ENCODE assay signal across 37 cellular contexts in genomic region chr10:6077071-6077675, GRCh38. TPM values are rescaled to one million over a fixed set of nuclear protein-coding genes. Genes with fewer than 3 reads are reported as not detected.
"Had no signal": no experiment of that assay in that cellular context is flagged by ENCODE, and none has a peak within 500 bp of the region (broad histone marks: within the 10 kb centered on the region; RNA-seq: fewer than 3 reads in every experiment).

No MANE protein-coding gene starts in this region.

- H3K4me3 ChIP-seq: adrenal gland, body of pancreas, breast epithelium had no signal

- H3K36me3 ChIP-seq: adrenal gland, brain microvascular endothelial cell, breast epithelium had no signal

- H3K9me3 ChIP-seq: adrenal gland, body of pancreas, breast epithelium had no signal

- ATAC-seq: activated CD8-positive, alpha-beta T cell treated with anti-CD3 and anti-CD28 coated beads for 36 hours; activated naive CD4-positive, alpha-beta T cell treated with anti-CD3 and anti-CD28 coated beads, Interleukin-2, amount 50 U/mL, for 72 hours; activated T-cell treated with anti-CD3 and anti-CD28 coated beads, Interleukin-2, amount 50 U/mL, for 4 hours; activated T-cell treated with anti-CD3 and anti-CD28 coated beads, Interleukin-2, amount 50 U/mL, for 72 hours; activated T-helper 17 cell treated with anti-CD3 and anti-CD28 coated beads, Interleukin-2, amount 50 U/mL, for 72 hours; body of pancreas had no signal

- H3K4me1 ChIP-seq: adrenal gland, body of pancreas, breast epithelium had no signal

- H3K4me3 Mint-ChIP-seq: activated B cell treated with CpG ODN at 0.5 μM for 24 hours; activated CD4-positive, alpha-beta memory T cell treated with anti-CD3 and anti-CD28 coated beads for 36 hours; activated CD4-positive, alpha-beta T cell treated with anti-CD3 and anti-CD28 coated beads, Interleukin-2, amount 10 ng/mL, durations not matched to agents 24 days and 14 days; activated CD8-positive, alpha-beta T cell treated with anti-CD3 and anti-CD28 coated beads for 36 hours; activated naive CD4-positive, alpha-beta T cell treated with anti-CD3 and anti-CD28 coated beads for 36 hours; activated naive CD8-positive, alpha-beta T cell treated with anti-CD3 and anti-CD28 coated beads for 36 hours; activated T-cell treated with anti-CD3 and anti-CD28 coated beads, Interleukin-2, amount 50 U/mL, for 4 hours; activated T-helper 1 cell treated with anti-CD3 and anti-CD28 coated beads, Interleukin-12 subunit alpha, Interleukin-12 subunit beta, Interleukin-2, Interleukin-4 antibody, amounts not matched to agents 30 ng/mL and 10 ng/mL and 1 ng/mL, durations not matched to agents 14 hours and 24 hours and 36 hours; activated T-helper 17 cell treated with anti-CD3 and anti-CD28 coated beads, Interleukin-2, amount 50 U/mL, for 72 hours; T-helper 1 cell treated with Interleukin-12 subunit alpha and Interleukin-12 subunit beta and Interleukin-4 antibody, amounts not matched to agents 30 μg/mL and 1 μg/mL, for 36 hours; T-helper 2 cell treated with Interferon-gamma antibody and Interleukin-4, amounts not matched to agents 5 μg/mL and 100 μg/mL, for 36 hours had no signal

- H3K36me3 Mint-ChIP-seq: activated CD4-positive, alpha-beta memory T cell treated with anti-CD3 and anti-CD28 coated beads for 36 hours; activated naive CD8-positive, alpha-beta T cell treated with anti-CD3 and anti-CD28 coated beads for 36 hours had no signal

- H3K27me3 ChIP-seq: adrenal gland, body of pancreas, brain microvascular endothelial cell, breast epithelium had no signal

- DNase-seq: activated B cell treated with CpG ODN at 0.5 μM for 24 hours; activated CD4-positive, alpha-beta memory T cell treated with anti-CD3 and anti-CD28 coated beads for 36 hours; activated CD4-positive, alpha-beta T cell treated with anti-CD3 and anti-CD28 coated beads for 4 hours; activated CD4-positive, alpha-beta T cell treated with anti-CD3 and anti-CD28 coated beads, Interleukin-2, amount 10 ng/mL, durations not matched to agents 24 days and 14 days; activated CD4-positive, alpha-beta T cell treated with anti-CD3 and anti-CD28 coated beads, Interleukin-2, amount 50 U/mL, for 1 hour; activated CD4-positive, alpha-beta T cell treated with anti-CD3 and anti-CD28 coated beads, Interleukin-2, amount 50 U/mL, for 4 hours; activated CD4-positive, CD25-positive, alpha-beta regulatory T cell treated with anti-CD3 and anti-CD28 coated beads, Interleukin-2, amount 50 U/mL, for 72 hours; activated CD8-positive, alpha-beta T cell treated with anti-CD3 and anti-CD28 coated beads for 36 hours; activated effector memory CD4-positive, alpha-beta T cell treated with anti-CD3 and anti-CD28 coated beads, Interleukin-2, amount 50 U/mL, for 16 hours; activated gamma-delta T cell treated with Interleukin-2 at 50 U/mL for 16 hours; activated naive CD4-positive, alpha-beta T cell; activated naive CD4-positive, alpha-beta T cell treated with anti-CD3 and anti-CD28 coated beads for 36 hours; activated naive CD4-positive, alpha-beta T cell treated with anti-CD3 and anti-CD28 coated beads, Interleukin-2, amount 50 U/mL, for 16 hours; activated naive CD8-positive, alpha-beta T cell treated with anti-CD3 and anti-CD28 coated beads for 36 hours; activated T-cell treated with anti-CD3 and anti-CD28 coated beads for 4 hours; activated T-cell treated with anti-CD3 and anti-CD28 coated beads, Interleukin-2, amount 50 U/mL, for 1 hour; activated T-cell treated with anti-CD3 and anti-CD28 coated beads, Interleukin-2, amount 50 U/mL, for 4 hours; activated T-cell treated with anti-CD3 and anti-CD28 coated beads, Interleukin-2, amount 50 U/mL, for 72 hours; adrenal gland; amniotic stem cell; aorta; body of pancreas; brain microvascular endothelial cell; central memory CD4-positive, alpha-beta T cell; SW 1271; T-helper 1 cell; T-helper 2 cell; T-helper 9 cell had no signal

- H3K27me3 Mint-ChIP-seq: activated B cell treated with CpG ODN at 0.5 μM for 24 hours; activated CD4-positive, alpha-beta T cell treated with anti-CD3 and anti-CD28 coated beads, Interleukin-2, amount 10 ng/mL, durations not matched to agents 24 days and 14 days; activated naive CD8-positive, alpha-beta T cell treated with anti-CD3 and anti-CD28 coated beads for 36 hours; activated T-helper 17 cell treated with anti-CD3 and anti-CD28 coated beads, Interleukin-2, amount 50 U/mL, for 72 hours had no signal

- H3K9me3 Mint-ChIP-seq: activated B cell treated with CpG ODN at 0.5 μM for 24 hours; activated naive CD4-positive, alpha-beta T cell treated with anti-CD3 and anti-CD28 coated beads for 36 hours; activated T-cell treated with anti-CD3 and anti-CD28 coated beads, Interleukin-2, amount 50 U/mL, for 4 hours; activated T-helper 17 cell treated with anti-CD3 and anti-CD28 coated beads, Interleukin-2, amount 50 U/mL, for 72 hours had no signal

- H3K27ac ChIP-seq: adrenal gland, body of pancreas, brain microvascular endothelial cell, breast epithelium, VCaP had no signal

- H3K27ac Mint-ChIP-seq: activated B cell treated with CpG ODN at 0.5 μM for 24 hours; activated CD4-positive, alpha-beta T cell treated with anti-CD3 and anti-CD28 coated beads, Interleukin-2, amount 10 ng/mL, durations not matched to agents 24 days and 14 days; activated CD8-positive, alpha-beta T cell treated with anti-CD3 and anti-CD28 coated beads for 36 hours; activated naive CD4-positive, alpha-beta T cell treated with anti-CD3 and anti-CD28 coated beads for 36 hours; activated naive CD4-positive, alpha-beta T cell treated with anti-CD3 and anti-CD28 coated beads, Interleukin-2, amount 50 U/mL, for 72 hours; activated naive CD8-positive, alpha-beta T cell treated with anti-CD3 and anti-CD28 coated beads for 36 hours; T-helper 2 cell treated with Interferon-gamma antibody and Interleukin-4, amounts not matched to agents 5 μg/mL and 100 μg/mL, for 36 hours had no signal

RNA-seq across cellular contexts. Expression of gene IL2RA, which starts 15.0 kb away (rescaled TPM):
- total RNA-seq: astrocyte, cerebellum had no signal
